ENCODE assay signal across 8 cellular contexts in genomic region chr1:198620951-198621824, GRCh38. TPM values are rescaled to one million over a fixed set of nuclear protein-coding genes. Genes with fewer than 3 reads are reported as not detected.
A peak's percentile ranks its signal among the peaks of the same experiment; 100 is the strongest.
DNase-seq lines count a peak whose midpoint lies in the region; ATAC-seq and TF ChIP-seq lines count a peak whose summit lies in the region.

No MANE protein-coding gene starts in this region.

- H3K9me3 ChIP-seq in colonic mucosa, result no peaks in the 10 kb centered on the region

- peak; percentile 76 for ATAC-seq in GM18873 (IDR thresholded peaks at IDR 0.05; ENCODE audit: low FRiP score, unreplicated experiment)
- ATAC-seq in HG03039 (IDR thresholded peaks at IDR 0.05; ENCODE audit: unreplicated experiment), result peak; percentile 63

- H3K27me3 ChIP-seq in colonic mucosa, result no peaks in the 10 kb centered on the region

- no peaks in the 10 kb centered on the region for H3K4me1 ChIP-seq in colonic mucosa

- TF ChIP-seq CTCF in colonic mucosa (IDR thresholded peaks at IDR 0.05), result no peak

- H3K9ac ChIP-seq in colonic mucosa (ENCODE audit: low read depth in 2 of 2, low read length in 2 of 2), result peak overlapping the region in 1 of 2 donors; percentile 2

- H3K4me3 ChIP-seq in colonic mucosa, result no peak overlapping the region

- H3K36me3 ChIP-seq in colonic mucosa, result no peaks in the 10 kb centered on the region

- H3K27ac ChIP-seq in colonic mucosa, result peak overlapping the region; percentile 49

- intact Hi-C loops in colonic mucosa (cut with DNase I), result no loop called here

- DNase-seq in T-helper 1 cell, result peak; percentile 34 to 92 (median 58)
- DNase-seq in colonic mucosa, result no peak
- peak; percentile 30 to 41 (median 31) for DNase-seq in stimulated activated CD4-positive, alpha-beta T cell treated with anti-CD3 and anti-CD28 coated beads, TNF-alpha, amount 100 ng/mL, for 4 hours (ENCODE audit: low read depth in 3 of 3)
- no peak for DNase-seq in NCI-H1417 (lab: John Stamatoyannopoulos, UW)
- DNase-seq in NCI-H1436 (lab: John Stamatoyannopoulos, UW), result no peak
- no peak for DNase-seq in NCI-H774 (lab: John Stamatoyannopoulos, UW)

RNA-seq across cellular contexts. Expression of gene PTPRC, which starts 17.7 kb away (rescaled TPM):
- total RNA-seq in colonic mucosa, result 10 to 100 TPM; 11.2 to 18.7 TPM

Comparison
In these comparisons a context has a peak if more than half of its experiments do, and no peak if none do; other contexts are left out.
1. DNase-seq: peak in T-helper 1 cell (5 of 5) and stimulated activated CD4-positive, alpha-beta T cell treated with anti-CD3 and anti-CD28 coated beads, TNF-alpha, amount 100 ng/mL, for 4 hours (3 of 3); none in colonic mucosa (single experiment), NCI-H1417 (0 of 3), NCI-H1436 (single experiment) and NCI-H774 (single experiment).